ENCODE assay signal across 23 cellular contexts in the genomic region with DNA sequence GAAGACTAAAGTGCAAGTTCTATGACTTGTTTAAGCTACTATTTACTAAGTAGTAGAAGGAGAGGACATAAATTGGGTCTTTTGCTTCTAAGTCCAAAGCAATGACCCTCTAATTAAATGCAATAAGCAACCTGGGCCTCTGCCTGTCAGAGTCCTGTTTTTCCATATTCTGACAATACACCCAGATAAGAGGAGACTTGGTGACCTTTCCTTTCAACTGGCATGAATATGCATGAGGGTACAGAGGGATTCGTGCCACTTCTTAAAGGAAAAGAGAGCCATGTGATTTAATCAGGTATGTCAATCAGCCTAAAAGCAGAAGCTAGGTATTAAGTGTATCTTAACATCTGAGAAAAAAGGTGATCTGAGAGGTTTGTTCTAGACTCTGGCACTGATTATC. TPM values are rescaled to one million over a fixed set of nuclear protein-coding genes. Genes with fewer than 3 reads are reported as not detected.
DNase-seq lines count a peak whose midpoint lies in the region; ATAC-seq and TF ChIP-seq lines count a peak whose summit lies in the region.
"Had no signal": no experiment of that assay in that cellular context is flagged by ENCODE, and none has a peak within 500 bp of the region (broad histone marks: within the 10 kb centered on the region; RNA-seq: fewer than 3 reads in every experiment).

No MANE protein-coding gene starts in this region.

- H3K9me3 ChIP-seq in neural progenitor cell (ENCODE audit: low read depth): no peaks in the 10 kb centered on the region
- H3K9me3 ChIP-seq: BE2C, MG63 had no signal

- no peak overlapping the region for H3K4me2 ChIP-seq in neural progenitor cell

- no peak overlapping the region for H3K4me3 Mint-ChIP-seq in neural progenitor cell
- H3K4me3 Mint-ChIP-seq: T-cell had no signal

- peak overlapping the region; percentile 65 for H2AFZ ChIP-seq in neural progenitor cell (replicated peaks)

- no peaks in the 10 kb centered on the region for H3F3A ChIP-seq in neural progenitor cell (ENCODE audit: low read depth)

- peaks cover 3% of the 10 kb centered on the region for H3K4me1 Mint-ChIP-seq in neural progenitor cell
- H3K4me1 Mint-ChIP-seq: T-cell had no signal

- H4K20me1 ChIP-seq in neural progenitor cell (ENCODE audit: low read depth): no peaks in the 10 kb centered on the region

- no peaks in the 10 kb centered on the region for H3K27me3 Mint-ChIP-seq in neural progenitor cell (ENCODE audit: insufficient read depth, low read depth)
- H3K27me3 Mint-ChIP-seq: T-cell had no signal

- ATAC-seq in GM19463 (IDR thresholded peaks at IDR 0.05; ENCODE audit: unreplicated experiment): no peak
- ATAC-seq: SK-N-SH treated with all-trans-retinoic acid at 6 μM for 48 hours, T-cell had no signal

- no peaks in the 10 kb centered on the region for H3K79me2 ChIP-seq in neural progenitor cell (ENCODE audit: low read depth)

- H3K9me3 Mint-ChIP-seq in neural progenitor cell: no peaks in the 10 kb centered on the region

- DNase-seq in DMS 273 (lab: John Stamatoyannopoulos, UW; ENCODE audit: unreplicated experiment): peak; percentile 19
- DNase-seq in DMS 273 treated with DMSO at 0.1 percent for 48 hours (lab: John Stamatoyannopoulos, UW): no peak
- DNase-seq in SK-N-DZ (ENCODE audit: low spot score): peak; percentile 66
- peak; percentile 25 for DNase-seq in iPS DF 19.7 (ENCODE audit: low read depth, low spot score)
- peak; percentile 16 for DNase-seq in neural progenitor cell (ENCODE audit: low spot score)
- no peak for DNase-seq in C1 segment of cervical spinal cord (lab: John Stamatoyannopoulos, UW)
- DNase-seq: BE2C, Calu3, KG1, MG63, NCI-H1048, NCI-H1417, NCI-H1694 treated with DMSO at 0.1 percent for 48 hours, NCI-H2081, NCI-H2171 treated with DMSO at 0.1 percent for 48 hours, NCI-H345, NCI-H510A treated with DMSO at 0.1 percent for 48 hours, SIG-M5, T-cell had no signal

- no peak for TF ChIP-seq CTCF in neural progenitor cell (IDR thresholded peaks at IDR 0.05)

- H3K36me3 Mint-ChIP-seq in neural progenitor cell: no peaks in the 10 kb centered on the region
- H3K36me3 Mint-ChIP-seq: T-cell had no signal

- H3K4me1 ChIP-seq in neural progenitor cell: peaks cover 6% of the 10 kb centered on the region

- no peak overlapping the region for H3K27ac ChIP-seq in neural progenitor cell
- H3K27ac ChIP-seq: 22Rv1 had no signal

- H3K36me3 ChIP-seq in neural progenitor cell: peaks cover 4% of the 10 kb centered on the region
- H3K36me3 ChIP-seq: BE2C, MG63 had no signal

- H3K9ac ChIP-seq in neural progenitor cell: no peak overlapping the region

- no peak overlapping the region for H3K4me3 ChIP-seq in neural progenitor cell
- H3K4me3 ChIP-seq: MG63 had no signal

- H3K27me3 ChIP-seq in neural progenitor cell: no peaks in the 10 kb centered on the region
- H3K27me3 ChIP-seq: BE2C, MG63 had no signal

- no peak overlapping the region for H3K27ac Mint-ChIP-seq in neural progenitor cell
- H3K27ac Mint-ChIP-seq: T-cell had no signal

RNA-seq across cellular contexts. Expression of gene FGF7, which starts 50.7 kb away (rescaled TPM):
- 0.27 and 0.97 TPM in 2 replicates for polyA plus RNA-seq in SK-N-DZ (2014; cell fraction: cytosol; rRNA removed)
- 0.20 and 0.28 TPM in 2 replicates for polyA plus RNA-seq in SK-N-DZ (2014; cell fraction: nucleus; rRNA removed)
- not detected in 2 replicates for total RNA-seq in neural progenitor cell (ENCODE audit: low replicate concordance)
- total RNA-seq: Calu3, G401 had no signal

Comparison
In these comparisons a context has a peak if more than half of its experiments do, and no peak if none do; other contexts are left out.
1. DNase-seq: peak in DMS 273 (single experiment), SK-N-DZ (single experiment), iPS DF 19.7 (single experiment) and neural progenitor cell (single experiment); none in DMS 273 treated with DMSO at 0.1 percent for 48 hours (single experiment) and C1 segment of cervical spinal cord (0 of 14).